In genomic region chr3:112585782-112586181, GRCh38 we compare ENCODE assay signal across 1 cellular context.
TF ChIP-seq lines count a peak whose summit lies in the region.

No MANE protein-coding gene starts in this region.

TF ChIP-seq in IMR-90, 13 proteins besides CTCF, POLR2A, EP300 and RAD21:
- TF ChIP-seq SMC3 (IDR thresholded peaks at IDR 0.05; ENCODE audit: low read depth, low read length), result no peak
- no peak for TF ChIP-seq CHD1 (IDR thresholded peaks at IDR 0.05; ENCODE audit: low read depth, low read length)
- no peak for TF ChIP-seq NFE2L2 (IDR thresholded peaks at IDR 0.05; ENCODE audit: low read depth, low read length)
- no peak for TF ChIP-seq FOS (IDR thresholded peaks at IDR 0.05; ENCODE audit: low read depth, low read length)
- TF ChIP-seq CEBPB (IDR thresholded peaks at IDR 0.05; ENCODE audit: low read depth, low read length), result 0 out of 2 replicates have a peak, but pooled peaks have one; percentile 31
TF ChIP-seq in IMR-90: peak in this region for 1.
